ENCODE assay signal across 9 cellular contexts in the genomic region with DNA sequence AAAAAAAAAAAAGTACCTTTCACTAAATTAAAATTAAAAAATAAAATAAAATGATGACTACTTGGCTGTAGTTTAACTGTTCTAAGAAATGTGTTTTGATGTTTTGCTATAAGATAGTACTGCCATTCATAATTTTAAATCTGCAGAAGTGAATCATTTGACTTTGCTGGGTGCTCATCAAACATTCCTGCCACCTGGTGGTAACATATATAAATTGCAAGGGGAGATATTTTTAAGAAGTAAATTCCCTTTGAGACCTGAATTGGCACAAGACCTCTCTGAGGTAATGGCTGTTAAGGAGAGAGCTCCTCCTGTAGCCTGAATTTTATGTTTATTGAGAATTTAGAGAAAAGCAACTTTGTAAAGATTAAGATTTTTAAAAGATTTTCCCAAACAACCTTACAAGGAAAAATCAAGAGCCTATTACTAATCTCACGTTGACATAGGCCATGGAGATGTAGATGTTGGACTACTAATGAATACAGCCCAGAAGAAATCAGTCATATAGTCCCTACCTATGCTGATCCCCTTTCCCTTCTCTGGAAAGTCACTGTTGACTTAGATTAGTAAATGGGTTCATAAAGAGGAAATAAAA. TPM values are rescaled to one million over a fixed set of nuclear protein-coding genes. Genes with fewer than 3 reads are reported as not detected.
A peak's percentile ranks its signal among the peaks of the same experiment; 100 is the strongest.
DNase-seq lines count a peak whose midpoint lies in the region; ATAC-seq, FAIRE-seq and TF ChIP-seq lines count a peak whose summit lies in the region.
"Had no signal": no experiment of that assay in that cellular context is flagged by ENCODE, and none has a peak within 500 bp of the region (broad histone marks: within the 10 kb centered on the region; RNA-seq: fewer than 3 reads in every experiment).

No MANE protein-coding gene starts in this region.

- H3K9me3 Mint-ChIP-seq in glutamatergic neuron (ENCODE audit: unreplicated experiment) = peaks cover 2% of the 10 kb centered on the region
- peaks cover 11% of the 10 kb centered on the region for H3K9me3 Mint-ChIP-seq in stimulated activated memory B cell treated with anti-CD40 and anti-IgM and Interleukin-4, amounts not matched to agents 10 μg/mL and 1 μg/mL and 100 μg/mL, for 72 hours

- H3K4me3 Mint-ChIP-seq in glutamatergic neuron (ENCODE audit: unreplicated experiment) = no peak overlapping the region
- H3K4me3 Mint-ChIP-seq in stimulated activated memory B cell treated with anti-CD40 and anti-IgM and Interleukin-4, amounts not matched to agents 10 μg/mL and 1 μg/mL and 100 μg/mL, for 72 hours = no peak overlapping the region

- H3K9me3 ChIP-seq in AG04450 (ENCODE audit: control insufficient read depth, insufficient read depth, low read length) = peaks cover 5% of the 10 kb centered on the region; the same call in 1 of the 2 replicates

- H3K36me3 Mint-ChIP-seq in glutamatergic neuron (ENCODE audit: unreplicated experiment) = peaks cover 8% of the 10 kb centered on the region
- H3K36me3 Mint-ChIP-seq in stimulated activated memory B cell treated with anti-CD40 and anti-IgM and Interleukin-4, amounts not matched to agents 10 μg/mL and 1 μg/mL and 100 μg/mL, for 72 hours = peaks cover 11% of the 10 kb centered on the region

- CTCF ChIA-PET in AG04450 (lab: Charles Lee) = interaction anchor here (0.7 to 2.8 kb wide), 5 partner anchors 10 to 358 kb away, joined by 3 to 13 read pairs (median 5); a partner anchor contains a TSS

- ATAC-seq in GM18520 (IDR thresholded peaks at IDR 0.05; ENCODE audit: unreplicated experiment) (no peak), HG03460 (IDR thresholded peaks at IDR 0.05; ENCODE audit: unreplicated experiment) (no peak), HG02973 (IDR thresholded peaks at IDR 0.05; ENCODE audit: unreplicated experiment) (no peak)
- no peak for ATAC-seq in stimulated activated memory B cell treated with anti-CD40 and anti-IgM and Interleukin-4, amounts not matched to agents 10 μg/mL and 1 μg/mL and 100 μg/mL, for 72 hours

- FAIRE-seq in GM18507 (lab: Jason Lieb, UNC) = peak; percentile 67
- FAIRE-seq: colon had no signal

- no peak overlapping the region for H3K4me3 ChIP-seq in AG04450 (ENCODE audit: low read depth, low read length)

- no peaks in the 10 kb centered on the region for H3K27me3 Mint-ChIP-seq in glutamatergic neuron (ENCODE audit: unreplicated experiment)
- H3K27me3 Mint-ChIP-seq in stimulated activated memory B cell treated with anti-CD40 and anti-IgM and Interleukin-4, amounts not matched to agents 10 μg/mL and 1 μg/mL and 100 μg/mL, for 72 hours = peaks cover 11% of the 10 kb centered on the region

- H3K27ac ChIP-seq in AG04450 (ENCODE audit: low read depth, low read length) = no peak overlapping the region

- POLR2A ChIA-PET in AG04450 (lab: Yijun Ruan, JAX) = interaction anchor here (0.6 kb wide), 1 partner anchor 12 kb away, joined by 4 read pairs; no protein-coding TSS in a partner anchor

- no peak for DNase-seq in AG04450 (ENCODE audit: low read depth, low spot score)
- DNase-seq in GM18507 (ENCODE audit: extremely low spot score, insufficient read length, low read depth) = peak; percentile 9
- DNase-seq in RPMI7951 (ENCODE audit: low read depth) = peak; percentile 37
- no peak for DNase-seq in glutamatergic neuron

- peak; percentile 55 for TF ChIP-seq CTCF in AG04450 (IDR thresholded peaks at IDR 0.05; ENCODE audit: low read depth, low read length)
- TF ChIP-seq CTCF in glutamatergic neuron (IDR thresholded peaks at IDR 0.05; ENCODE audit: partially characterized antibody, unreplicated experiment) = peak; percentile 81

- H3K27me3 ChIP-seq in AG04450 (ENCODE audit: control insufficient read depth, insufficient read depth, low read length) = no peaks in the 10 kb centered on the region

- H3K27ac Mint-ChIP-seq in glutamatergic neuron (ENCODE audit: unreplicated experiment) = no peak overlapping the region
- H3K27ac Mint-ChIP-seq in stimulated activated memory B cell treated with anti-CD40 and anti-IgM and Interleukin-4, amounts not matched to agents 10 μg/mL and 1 μg/mL and 100 μg/mL, for 72 hours = no peak overlapping the region

- H3K4me1 Mint-ChIP-seq in glutamatergic neuron (ENCODE audit: low read depth, unreplicated experiment) = no peaks in the 10 kb centered on the region
- H3K4me1 Mint-ChIP-seq in stimulated activated memory B cell treated with anti-CD40 and anti-IgM and Interleukin-4, amounts not matched to agents 10 μg/mL and 1 μg/mL and 100 μg/mL, for 72 hours = no peaks in the 10 kb centered on the region

RNA-seq across cellular contexts. Expression of a gene that starts 11.9 kb away (rescaled TPM):
- 10.6 and 18.4 TPM in 2 replicates for polyA plus RNA-seq in AG04450 (2011; rRNA removed)
- 5.0 and 9.1 TPM in 2 replicates for polyA minus RNA-seq in AG04450 (2011; rRNA and poly(A)+ RNA removed)
- total RNA-seq in RPMI7951 (2014; rRNA removed; shearing (Covaris generic)) = 18.9 and 19.0 TPM in 2 replicates
- total RNA-seq in glutamatergic neuron (ENCODE audit: unreplicated experiment) = 21.1 TPM

Comparison
In these comparisons a context has a peak if more than half of its experiments do, and no peak if none do; other contexts are left out.
1. DNase-seq: peak in GM18507 (single experiment) and RPMI7951 (single experiment); none in AG04450 (single experiment) and glutamatergic neuron (single experiment).